ENCODE assay signal across 20 cellular contexts in genomic region chr11:59267738-59268475, GRCh38. TPM values are rescaled to one million over a fixed set of nuclear protein-coding genes. Genes with fewer than 3 reads are reported as not detected.
DNase-seq lines count a peak whose midpoint lies in the region; ATAC-seq and TF ChIP-seq lines count a peak whose summit lies in the region.
"Had no signal": no experiment of that assay in that cellular context is flagged by ENCODE, and none has a peak within 500 bp of the region (broad histone marks: within the 10 kb centered on the region; RNA-seq: fewer than 3 reads in every experiment).

No MANE protein-coding gene starts in this region.

- H3K4me3 ChIP-seq in breast epithelium (no peak overlapping the region), thyroid gland (replicated peaks in 1 of 3) (no peak overlapping the region), prostate gland (no peak overlapping the region)
- H3K4me3 ChIP-seq: GM23248 had no signal

- no peak for TF ChIP-seq POLR2A in breast epithelium (IDR thresholded peaks at IDR 0.05)
- no peak for TF ChIP-seq POLR2A in thyroid gland (IDR thresholded peaks at IDR 0.05)
- no peak for TF ChIP-seq POLR2A in prostate gland (IDR thresholded peaks at IDR 0.05)

- TF ChIP-seq CTCF in breast epithelium (IDR thresholded peaks at IDR 0.05) (no peak), thyroid gland (IDR thresholded peaks at IDR 0.05) (no peak), prostate gland (IDR thresholded peaks at IDR 0.05) (no peak)

- H3K27ac ChIP-seq in breast epithelium (peak overlapping the region; percentile 70 to 74), thyroid gland (peak overlapping the region in 2 of 3 donors; percentile 11 to 27), prostate gland (no peak overlapping the region)
- H3K27ac ChIP-seq: 22Rv1, brain microvascular endothelial cell, GM23248 had no signal

- peak; percentile 11 for DNase-seq in DMS 273 (lab: John Stamatoyannopoulos, UW; ENCODE audit: unreplicated experiment)
- DNase-seq in DMS 273 treated with DMSO at 0.1 percent for 48 hours (lab: John Stamatoyannopoulos, UW): no peak
- DNase-seq in breast epithelium (ENCODE audit: low spot score in 2 of 2): no peak
- DNase-seq in thyroid gland: no peak
- DNase-seq in HuH-7.5 (ENCODE audit: low spot score): no peak
- DNase-seq in HCEC 1CT: no peak
- no peak for DNase-seq in prostate gland (ENCODE audit: low spot score)
- DNase-seq: activated CD4-positive, alpha-beta T cell treated with anti-CD3 and anti-CD28 coated beads for 1 hour; brain microvascular endothelial cell; CD8-positive, alpha-beta memory T cell; effector CD8-positive, alpha-beta T cell; GM23248; NCI-H2081; NCI-H526; T-helper 17 cell had no signal

- 86 to 94% methylated on average over 5 to 6 of the region's 7 CpGs for WGBS in thyroid gland, 2 donors
- 78% methylated on average over 7 of the region's 7 CpGs for WGBS in prostate gland

- H3K36me3 ChIP-seq in breast epithelium (no peaks in the 10 kb centered on the region), thyroid gland (no peaks in the 10 kb centered on the region), prostate gland (no peaks in the 10 kb centered on the region)
- H3K36me3 ChIP-seq: brain microvascular endothelial cell had no signal

- H3K4me1 ChIP-seq in breast epithelium (no peaks in the 10 kb centered on the region), thyroid gland (peaks cover 9 to 27% of the 10 kb centered on the region in 2 donors), prostate gland (replicated peaks) (peaks cover 1% of the 10 kb centered on the region)

- ATAC-seq in HG03460 (IDR thresholded peaks at IDR 0.05; ENCODE audit: unreplicated experiment): peak; percentile 8
- ATAC-seq: activated naive CD4-positive, alpha-beta T cell treated with anti-CD3 and anti-CD28 coated beads, Interleukin-2, amount 50 U/mL, for 72 hours; T-helper 17 cell had no signal

- no peaks in the 10 kb centered on the region for H3K27me3 ChIP-seq in breast epithelium
- no peaks in the 10 kb centered on the region for H3K27me3 ChIP-seq in thyroid gland
- H3K27me3 ChIP-seq in prostate gland (replicated peaks; ENCODE audit: insufficient read depth): no peaks in the 10 kb centered on the region
- H3K27me3 ChIP-seq: brain microvascular endothelial cell had no signal

- intact Hi-C loops in breast epithelium (cut with DNase I; ENCODE audit: low total_unique reads) (no loop called here), thyroid gland (cut with DNase I) (no loop called here), prostate gland (cut with DNase I) (no loop called here)

- H3K9me3 ChIP-seq in breast epithelium: no peaks in the 10 kb centered on the region
- no peaks in the 10 kb centered on the region for H3K9me3 ChIP-seq in thyroid gland
- no peaks in the 10 kb centered on the region for H3K9me3 ChIP-seq in prostate gland

RNA-seq across cellular contexts. Expression of gene MPEG1, which starts 55.2 kb away (rescaled TPM):
- total RNA-seq in breast epithelium (10 to 100 TPM in 2 of 3 donors, 1 to 10 TPM in 1; 2.6 to 65.4 (median 13.2) TPM), thyroid gland (10 to 100 TPM in 3 of 4 donors, 1 to 10 TPM in 1; 5.8 to 16.3 (median 11.5) TPM), prostate gland (1 to 10 TPM; 3.2 to 8.2 TPM)
- total RNA-seq: activated naive CD4-positive, alpha-beta T cell treated with anti-CD3 and anti-CD28 coated beads, Interleukin-2, amount 50 U/mL, for 72 hours; fibroblast of villous mesenchyme; GM23248; renal cortical epithelial cell had no signal

Comparison
In these comparisons a context has a peak if more than half of its experiments do, and no peak if none do; other contexts are left out.
1. H3K27ac ChIP-seq: peak in breast epithelium (2 of 2) and thyroid gland (2 of 3); none in prostate gland (0 of 2).